26 cellular contexts compared by ENCODE assay signal in the genomic region with DNA sequence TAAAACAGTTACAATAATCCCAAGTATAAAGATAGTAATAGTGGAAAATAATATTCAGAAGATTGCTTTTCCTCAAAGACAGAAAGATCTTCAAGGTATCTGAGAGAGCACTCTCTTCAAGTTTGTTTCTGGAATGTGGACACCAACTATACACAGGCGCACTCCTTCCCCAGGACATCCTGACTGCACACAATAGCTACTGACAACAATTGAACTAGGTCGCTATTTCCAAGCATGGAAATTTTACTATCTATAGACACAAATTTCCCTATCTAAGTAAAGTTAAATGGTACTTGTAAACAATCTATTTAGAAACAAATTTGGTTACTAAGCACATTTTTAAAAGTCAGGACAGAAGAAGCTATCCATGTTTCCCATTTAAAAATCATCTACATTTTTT. TPM values are rescaled to one million over a fixed set of nuclear protein-coding genes. Genes with fewer than 3 reads are reported as not detected.
DNase-seq lines count a peak whose midpoint lies in the region; ATAC-seq and TF ChIP-seq lines count a peak whose summit lies in the region.
"Had no signal": no experiment of that assay in that cellular context is flagged by ENCODE, and none has a peak within 500 bp of the region (broad histone marks: within the 10 kb centered on the region; RNA-seq: fewer than 3 reads in every experiment).

No MANE protein-coding gene starts in this region.

- H2AFZ ChIP-seq in GM23248: no peak overlapping the region

- intact Hi-C loops in gastrocnemius medialis (cut with DNase I; ENCODE audit: low total_unique reads): no loop called here

- H4K20me1 ChIP-seq in GM23248 (ENCODE audit: insufficient read depth): peaks cover 3% of the 10 kb centered on the region; the same call in 1 of the 2 replicates

- ATAC-seq in RWPE2 (ENCODE audit: low read depth) (no peak), gastrocnemius medialis (peak in 1 of 2 donors; percentile 53), HG03025 (IDR thresholded peaks at IDR 0.05; ENCODE audit: low FRiP score, unreplicated experiment) (no peak), GM21367 (IDR thresholded peaks at IDR 0.05; ENCODE audit: unreplicated experiment) (no peak)
- ATAC-seq: activated CD8-positive, alpha-beta T cell treated with anti-CD3 and anti-CD28 coated beads, Interleukin-2, amount 10 ng/mL, durations not matched to agents 7 days and 5 days; esophagus mucosa; stimulated activated effector memory CD8-positive, alpha-beta T cell treated with anti-CD3 and anti-CD28 coated beads, Interleukin-12 subunit alpha, Interleukin-12 subunit beta, amount 100 ng/mL, for 72 hours had no signal

- H3K27ac ChIP-seq in GM23248 (peak overlapping the region; percentile 21; the same call in 1 of the 2 replicates), RWPE2 (ENCODE audit: poor library complexity, severe bottlenecking) (peak overlapping the region; percentile 41), right atrium auricular region (peak overlapping the region; percentile 35 to 36), gastrocnemius medialis (peak overlapping the region; percentile 39 to 68 (median 65))
- H3K27ac ChIP-seq: C4-2B, suprapubic skin had no signal

- no peaks in the 10 kb centered on the region for H3K27me3 ChIP-seq in GM23248 (replicated peaks; ENCODE audit: insufficient read depth)
- no peaks in the 10 kb centered on the region for H3K27me3 ChIP-seq in RWPE2 (ENCODE audit: insufficient read depth, poor library complexity, severe bottlenecking)
- H3K27me3 ChIP-seq in right atrium auricular region: no peaks in the 10 kb centered on the region
- no peaks in the 10 kb centered on the region for H3K27me3 ChIP-seq in gastrocnemius medialis
- H3K27me3 ChIP-seq: suprapubic skin had no signal

- TF ChIP-seq POLR2A in gastrocnemius medialis (IDR thresholded peaks at IDR 0.05): no peak

- H3F3A ChIP-seq in GM23248 (ENCODE audit: insufficient read depth): peaks cover 81% of the 10 kb centered on the region

- no peak overlapping the region for H3K4me3 ChIP-seq in GM23248
- H3K4me3 ChIP-seq in RWPE2 (ENCODE audit: severe bottlenecking): no peak overlapping the region
- no peak overlapping the region for H3K4me3 ChIP-seq in right atrium auricular region
- no peak overlapping the region for H3K4me3 ChIP-seq in gastrocnemius medialis
- H3K4me3 ChIP-seq: suprapubic skin had no signal

- H3K4me1 ChIP-seq in GM23248 (ENCODE audit: insufficient read depth): peaks cover 56% of the 10 kb centered on the region
- peaks cover 29% of the 10 kb centered on the region for H3K4me1 ChIP-seq in RWPE2 (ENCODE audit: insufficient read depth, poor library complexity, severe bottlenecking)
- H3K4me1 ChIP-seq in right atrium auricular region: peaks cover 0 to 30% of the 10 kb centered on the region in 2 donors
- peaks cover 12 to 33% of the 10 kb centered on the region in 2 donors for H3K4me1 ChIP-seq in gastrocnemius medialis
- H3K4me1 ChIP-seq: suprapubic skin had no signal

- H3K4me2 ChIP-seq in GM23248 (ENCODE audit: unreplicated experiment): no peak overlapping the region

- DNase-seq in GM23248 (no peak), RWPE2 (ENCODE audit: low spot score) (no peak), right atrium auricular region (ENCODE audit: low spot score) (no peak), gastrocnemius medialis (no peak), NCI-H69 (lab: John Stamatoyannopoulos, UW) (no peak), 8988T (no peak)
- DNase-seq: activated CD4-positive, alpha-beta T cell treated with anti-CD3 and anti-CD28 coated beads for 1 hour; activated CD8-positive, alpha-beta T cell treated with anti-CD3 and anti-CD28 coated beads, Interleukin-2, amount 10 ng/mL, durations not matched to agents 7 days and 5 days; activated effector memory CD4-positive, alpha-beta T cell treated with Interleukin-2 at 50 U/mL for 16 hours; activated naive CD8-positive, alpha-beta T cell treated with anti-CD3 and anti-CD28 coated beads, Interleukin-2, amount 10 ng/mL, durations not matched to agents 7 days and 5 days; activated T-cell treated with anti-CD3 and anti-CD28 coated beads for 4 hours; cerebellar nuclear complex; effector CD4-positive, alpha-beta T cell; NCI-H1105 treated with DMSO at 0.1 percent for 48 hours; NCI-H2081; NCI-H226; NCI-H82; OCI-M1; stimulated activated CD4-positive, alpha-beta T cell treated with anti-CD3 and anti-CD28 coated beads, Interleukin-2, amount 100 ng/mL, for 48 hours had no signal

- H3K9me2 ChIP-seq in GM23248 (ENCODE audit: insufficient read depth): no peaks in the 10 kb centered on the region

- no peaks in the 10 kb centered on the region for H3K9me3 ChIP-seq in GM23248 (ENCODE audit: low read depth)
- no peaks in the 10 kb centered on the region for H3K9me3 ChIP-seq in RWPE2 (ENCODE audit: severe bottlenecking)
- no peaks in the 10 kb centered on the region for H3K9me3 ChIP-seq in right atrium auricular region
- no peaks in the 10 kb centered on the region for H3K9me3 ChIP-seq in gastrocnemius medialis
- H3K9me3 ChIP-seq: suprapubic skin had no signal

- WGBS in GM23248 (ENCODE audit: low coverage in 1 of 2, low lambda C conversion rate in 2 of 2, missing lambda C conversion rate in 2 of 2), 2 experiments: 59 to 61% methylated on average over 2 of the region's 2 CpGs

- peaks cover 74% of the 10 kb centered on the region for H3K36me3 ChIP-seq in GM23248 (ENCODE audit: low read depth)
- H3K36me3 ChIP-seq in RWPE2 (ENCODE audit: low read depth): peaks cover 95% of the 10 kb centered on the region
- no peaks in the 10 kb centered on the region for H3K36me3 ChIP-seq in right atrium auricular region
- no peaks in the 10 kb centered on the region for H3K36me3 ChIP-seq in gastrocnemius medialis
- H3K36me3 ChIP-seq: suprapubic skin had no signal

- in situ Hi-C loops in GM23248 (cut with MboI): no loop called here
- in situ Hi-C loops in gastrocnemius medialis (cut with MboI; ENCODE audit: low sequenced_read_pairs in 4 of 4): no loop called here

- H3K79me2 ChIP-seq in GM23248 (ENCODE audit: insufficient read depth): peaks cover 100% of the 10 kb centered on the region

- TF ChIP-seq CTCF in RWPE2 (IDR thresholded peaks at IDR 0.05; ENCODE audit: poor library complexity, severe bottlenecking) (no peak), right atrium auricular region (IDR thresholded peaks at IDR 0.05) (no peak), gastrocnemius medialis (IDR thresholded peaks at IDR 0.05 in 4 of 5, conservative IDR thresholded peaks at IDR 0.05 in 1 of 5) (no peak)

- no peak overlapping the region for H3K9ac ChIP-seq in GM23248

RNA-seq across cellular contexts. Expression of a gene that starts 19.1 kb away (rescaled TPM):
- total RNA-seq in GM23248 (2014; rRNA removed; shearing (Covaris generic)): 114 and 120 TPM in 2 replicates
- 145 and 152 TPM in 2 replicates for polyA plus RNA-seq in GM23248 (2016; fragmentation: Nextera tagmentation; extraction: Ambion mirVana)
- total RNA-seq in right atrium auricular region: 10 to 100 TPM; 25.8 to 29.9 TPM
- 10 to 100 TPM in 3 of 4 donors, 1 to 10 TPM in 1; 10.0 to 13.5 (median 11.6) TPM for total RNA-seq in gastrocnemius medialis
- total RNA-seq: activated CD8-positive, alpha-beta T cell treated with anti-CD3 and anti-CD28 coated beads, Interleukin-2, amount 10 ng/mL, durations not matched to agents 7 days and 5 days; activated naive CD8-positive, alpha-beta T cell treated with anti-CD3 and anti-CD28 coated beads, Interleukin-2, amount 10 ng/mL, durations not matched to agents 7 days and 5 days had no signal
- polyA plus RNA-seq: IgD-negative memory B cell had no signal
